ENCODE assay signal across 8 cellular contexts in the genomic region with DNA sequence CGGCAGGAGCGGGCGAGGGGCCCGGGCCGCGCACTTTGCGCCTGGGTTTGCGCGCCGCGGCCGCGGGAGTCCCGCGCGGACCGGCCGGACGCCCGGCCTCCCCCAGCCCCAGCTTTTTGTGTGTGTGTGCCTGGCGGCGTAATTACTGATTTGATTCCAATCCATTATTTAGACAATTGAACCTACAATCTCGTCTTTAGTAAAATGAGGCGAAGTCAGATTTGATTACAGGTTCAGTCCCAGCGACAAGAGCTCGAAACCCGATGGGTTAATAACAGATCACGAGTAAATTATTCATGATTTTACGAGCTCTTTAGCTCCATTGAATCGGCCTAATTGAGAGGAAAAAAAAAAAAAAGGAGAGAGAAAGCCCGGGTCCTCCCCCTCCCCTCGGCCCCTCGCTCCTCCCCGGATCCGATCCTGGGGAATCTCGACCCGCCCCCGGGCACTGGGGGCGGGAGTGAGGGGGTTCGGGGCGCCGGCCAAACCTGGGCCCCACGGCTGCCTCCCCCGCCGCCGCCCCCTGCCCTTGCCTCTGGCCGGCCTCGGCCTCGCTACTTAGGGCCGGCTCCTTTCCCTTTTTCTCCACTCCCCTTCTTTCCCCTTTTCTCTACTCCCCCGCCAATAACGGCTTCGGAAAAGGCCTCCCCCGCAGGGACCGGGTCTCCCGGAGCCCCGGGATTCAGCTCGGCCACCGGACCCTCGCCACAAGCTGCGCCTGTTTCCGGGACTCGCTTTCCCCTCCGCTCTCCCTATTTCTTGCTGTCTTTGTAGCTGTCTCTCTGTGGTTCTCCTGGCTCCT. TPM values are rescaled to one million over a fixed set of nuclear protein-coding genes. Genes with fewer than 3 reads are reported as not detected.
A peak's percentile ranks its signal among the peaks of the same experiment; 100 is the strongest.
DNase-seq lines count a peak whose midpoint lies in the region; ATAC-seq and TF ChIP-seq lines count a peak whose summit lies in the region.

No MANE protein-coding gene starts in this region.

- TF ChIP-seq CTCF in activated B cell treated with CpG ODN at 0.5 μM for 24 hours (IDR thresholded peaks at IDR 0.05), result no peak

- peak overlapping the region; percentile 61 for H3K27ac Mint-ChIP-seq in activated CD4-positive, alpha-beta memory T cell treated with anti-CD3 and anti-CD28 coated beads, Interleukin-2, amount 10 ng/mL, durations not matched to agents 7 days and 5 days
- H3K27ac Mint-ChIP-seq in activated CD4-positive, alpha-beta memory T cell treated with anti-CD3 and anti-CD28 coated beads for 36 hours, result no peak overlapping the region
- no peak overlapping the region for H3K27ac Mint-ChIP-seq in activated B cell treated with CpG ODN at 0.5 μM for 24 hours
- peak overlapping the region; percentile 95 for H3K27ac Mint-ChIP-seq in stimulated activated naive B cell treated with anti-CD40 and anti-IgM and Interleukin-4, amounts not matched to agents 10 μg/mL and 1 μg/mL and 100 μg/mL, for 72 hours

- H3K9me3 Mint-ChIP-seq in activated CD4-positive, alpha-beta memory T cell treated with anti-CD3 and anti-CD28 coated beads, Interleukin-2, amount 10 ng/mL, durations not matched to agents 7 days and 5 days, result no peaks in the 10 kb centered on the region
- H3K9me3 Mint-ChIP-seq in activated CD4-positive, alpha-beta memory T cell treated with anti-CD3 and anti-CD28 coated beads for 36 hours, result no peaks in the 10 kb centered on the region
- H3K9me3 Mint-ChIP-seq in activated B cell treated with CpG ODN at 0.5 μM for 24 hours, result peaks cover 3% of the 10 kb centered on the region
- peaks cover 0 to 4% of the 10 kb centered on the region in 2 donors for H3K9me3 Mint-ChIP-seq in stimulated activated naive B cell treated with anti-CD40 and anti-IgM and Interleukin-4, amounts not matched to agents 10 μg/mL and 1 μg/mL and 100 μg/mL, for 72 hours

- no peak overlapping the region for H3K9ac ChIP-seq in iPS-18a (ENCODE audit: low read length)

- POLR2A ChIA-PET in activated CD4-positive, alpha-beta memory T cell treated with anti-CD3 and anti-CD28 coated beads, Interleukin-2, amount 10 ng/mL, durations not matched to agents 7 days and 5 days (lab: Charles Lee), result interaction anchor here (1.8 kb wide), 1 partner anchor 11 kb away, joined by 3 read pairs; no protein-coding TSS in a partner anchor
- POLR2A ChIA-PET in activated CD4-positive, alpha-beta memory T cell treated with anti-CD3 and anti-CD28 coated beads for 36 hours (lab: Charles Lee), result no interaction called here
- POLR2A ChIA-PET in activated B cell treated with CpG ODN at 0.5 μM for 24 hours (lab: Charles Lee), result interaction anchor here (0.6 to 1.2 kb wide), 2 partner anchors 20 to 327 kb away, joined by 3 to 6 read pairs; no protein-coding TSS in a partner anchor

- H3K36me3 ChIP-seq in iPS-18a (ENCODE audit: control insufficient read depth, low read depth, low read length), result no peaks in the 10 kb centered on the region

- peak overlapping the region; percentile 55 for H3K4me3 ChIP-seq in iPS-18a (ENCODE audit: low read length)

- peaks cover 100% of the 10 kb centered on the region for H3K27me3 ChIP-seq in iPS-18a (ENCODE audit: control insufficient read depth, insufficient read depth, low read length)

- H3K9me3 ChIP-seq in iPS-18a (ENCODE audit: control insufficient read depth, low read depth, low read length), result no peaks in the 10 kb centered on the region

- DNase-seq in activated CD4-positive, alpha-beta memory T cell treated with anti-CD3 and anti-CD28 coated beads, Interleukin-2, amount 10 ng/mL, durations not matched to agents 7 days and 5 days, result no peak
- DNase-seq in activated CD4-positive, alpha-beta memory T cell treated with anti-CD3 and anti-CD28 coated beads for 36 hours, result no peak
- DNase-seq in activated B cell treated with CpG ODN at 0.5 μM for 24 hours (no peak), LoVo (ENCODE audit: low spot score) (no peak)
- no peak for DNase-seq in stimulated activated naive B cell treated with anti-CD40 and anti-IgM and Interleukin-4, amounts not matched to agents 10 μg/mL and 1 μg/mL and 100 μg/mL, for 72 hours
- no peak for DNase-seq in stimulated activated CD4-positive, alpha-beta T cell treated with anti-CD3 and anti-CD28 coated beads, Interleukin-2, amount 100 ng/mL, for 48 hours

- peaks cover 86% of the 10 kb centered on the region for H3K27me3 Mint-ChIP-seq in activated CD4-positive, alpha-beta memory T cell treated with anti-CD3 and anti-CD28 coated beads, Interleukin-2, amount 10 ng/mL, durations not matched to agents 7 days and 5 days
- peaks cover 82% of the 10 kb centered on the region for H3K27me3 Mint-ChIP-seq in activated CD4-positive, alpha-beta memory T cell treated with anti-CD3 and anti-CD28 coated beads for 36 hours
- peaks cover 71% of the 10 kb centered on the region for H3K27me3 Mint-ChIP-seq in activated B cell treated with CpG ODN at 0.5 μM for 24 hours
- H3K27me3 Mint-ChIP-seq in stimulated activated naive B cell treated with anti-CD40 and anti-IgM and Interleukin-4, amounts not matched to agents 10 μg/mL and 1 μg/mL and 100 μg/mL, for 72 hours, result peaks cover 71 to 82% of the 10 kb centered on the region in 2 donors

- peaks cover 31% of the 10 kb centered on the region for H3K4me1 ChIP-seq in iPS-18a (ENCODE audit: control insufficient read depth, low read depth, low read length)

- no peak for ATAC-seq in activated B cell treated with CpG ODN at 0.5 μM for 24 hours (ENCODE audit: low read depth)
- ATAC-seq in stimulated activated naive B cell treated with anti-CD40 and anti-IgM and Interleukin-4, amounts not matched to agents 10 μg/mL and 1 μg/mL and 100 μg/mL, for 72 hours (replicated peaks), result no peak
- no peak for ATAC-seq in GM18861 (IDR thresholded peaks at IDR 0.05; ENCODE audit: unreplicated experiment)

- peaks cover 6% of the 10 kb centered on the region for H3K36me3 Mint-ChIP-seq in activated CD4-positive, alpha-beta memory T cell treated with anti-CD3 and anti-CD28 coated beads, Interleukin-2, amount 10 ng/mL, durations not matched to agents 7 days and 5 days (ENCODE audit: low read depth)
- peaks cover 3% of the 10 kb centered on the region for H3K36me3 Mint-ChIP-seq in activated CD4-positive, alpha-beta memory T cell treated with anti-CD3 and anti-CD28 coated beads for 36 hours
- H3K36me3 Mint-ChIP-seq in activated B cell treated with CpG ODN at 0.5 μM for 24 hours (ENCODE audit: low read depth), result no peaks in the 10 kb centered on the region
- peaks cover 8 to 11% of the 10 kb centered on the region in 2 donors for H3K36me3 Mint-ChIP-seq in stimulated activated naive B cell treated with anti-CD40 and anti-IgM and Interleukin-4, amounts not matched to agents 10 μg/mL and 1 μg/mL and 100 μg/mL, for 72 hours

- H3K4me1 Mint-ChIP-seq in activated CD4-positive, alpha-beta memory T cell treated with anti-CD3 and anti-CD28 coated beads, Interleukin-2, amount 10 ng/mL, durations not matched to agents 7 days and 5 days, result peaks cover 18% of the 10 kb centered on the region
- H3K4me1 Mint-ChIP-seq in activated CD4-positive, alpha-beta memory T cell treated with anti-CD3 and anti-CD28 coated beads for 36 hours (ENCODE audit: low read depth), result peaks cover 30% of the 10 kb centered on the region
- H3K4me1 Mint-ChIP-seq in activated B cell treated with CpG ODN at 0.5 μM for 24 hours, result peaks cover 43% of the 10 kb centered on the region
- H3K4me1 Mint-ChIP-seq in stimulated activated naive B cell treated with anti-CD40 and anti-IgM and Interleukin-4, amounts not matched to agents 10 μg/mL and 1 μg/mL and 100 μg/mL, for 72 hours, result peaks cover 45 to 68% of the 10 kb centered on the region in 2 donors

- intact Hi-C loops in activated CD4-positive, alpha-beta memory T cell treated with anti-CD3 and anti-CD28 coated beads for 36 hours (cut with micrococcal nuclease), result loop anchor here (2.0 kb wide), 1 partner anchor 17 kb away; no protein-coding TSS in a partner anchor
- intact Hi-C loops in activated B cell treated with CpG ODN at 0.5 μM for 24 hours (cut with micrococcal nuclease), result no loop called here

- H3K27ac ChIP-seq in iPS-18a (ENCODE audit: low read length), result no peak overlapping the region

- CTCF ChIA-PET in activated CD4-positive, alpha-beta memory T cell treated with anti-CD3 and anti-CD28 coated beads, Interleukin-2, amount 10 ng/mL, durations not matched to agents 7 days and 5 days (lab: Charles Lee), result interaction anchor here (0.6 to 1.7 kb wide), 2 partner anchors 22 to 141 kb away, joined by 5 to 6 read pairs; no protein-coding TSS in a partner anchor
- CTCF ChIA-PET in activated CD4-positive, alpha-beta memory T cell treated with anti-CD3 and anti-CD28 coated beads for 36 hours (lab: Charles Lee), result interaction anchor here (2.6 kb wide), 1 partner anchor 23 kb away, joined by 10 read pairs; no protein-coding TSS in a partner anchor
- CTCF ChIA-PET in activated B cell treated with CpG ODN at 0.5 μM for 24 hours (lab: Charles Lee), result no interaction called here

- no peak overlapping the region for H3K4me3 Mint-ChIP-seq in activated CD4-positive, alpha-beta memory T cell treated with anti-CD3 and anti-CD28 coated beads, Interleukin-2, amount 10 ng/mL, durations not matched to agents 7 days and 5 days
- H3K4me3 Mint-ChIP-seq in activated CD4-positive, alpha-beta memory T cell treated with anti-CD3 and anti-CD28 coated beads for 36 hours, result no peak overlapping the region
- peak overlapping the region; percentile 55 for H3K4me3 Mint-ChIP-seq in activated B cell treated with CpG ODN at 0.5 μM for 24 hours
- H3K4me3 Mint-ChIP-seq in stimulated activated naive B cell treated with anti-CD40 and anti-IgM and Interleukin-4, amounts not matched to agents 10 μg/mL and 1 μg/mL and 100 μg/mL, for 72 hours, result peak overlapping the region; percentile 75 to 81

RNA-seq across cellular contexts. Expression of a gene that starts 6.6 kb away (rescaled TPM):
- not detected for total RNA-seq in activated CD4-positive, alpha-beta memory T cell treated with anti-CD3 and anti-CD28 coated beads, Interleukin-2, amount 10 ng/mL, durations not matched to agents 7 days and 5 days
- not detected for total RNA-seq in activated CD4-positive, alpha-beta memory T cell treated with anti-CD3 and anti-CD28 coated beads for 36 hours
- total RNA-seq in activated B cell treated with CpG ODN at 0.5 μM for 24 hours, result not detected in 2 replicates

Comparison
In these comparisons a context has a peak if more than half of its experiments do, and no peak if none do; other contexts are left out.
1. H3K27ac Mint-ChIP-seq: peak in activated CD4-positive, alpha-beta memory T cell treated with anti-CD3 and anti-CD28 coated beads, Interleukin-2, amount 10 ng/mL, durations not matched to agents 7 days and 5 days (single experiment) and stimulated activated naive B cell treated with anti-CD40 and anti-IgM and Interleukin-4, amounts not matched to agents 10 μg/mL and 1 μg/mL and 100 μg/mL, for 72 hours (single experiment); none in activated CD4-positive, alpha-beta memory T cell treated with anti-CD3 and anti-CD28 coated beads for 36 hours (single experiment) and activated B cell treated with CpG ODN at 0.5 μM for 24 hours (single experiment).
2. H3K4me3 Mint-ChIP-seq: peak in activated B cell treated with CpG ODN at 0.5 μM for 24 hours (single experiment) and stimulated activated naive B cell treated with anti-CD40 and anti-IgM and Interleukin-4, amounts not matched to agents 10 μg/mL and 1 μg/mL and 100 μg/mL, for 72 hours (2 of 2); none in activated CD4-positive, alpha-beta memory T cell treated with anti-CD3 and anti-CD28 coated beads, Interleukin-2, amount 10 ng/mL, durations not matched to agents 7 days and 5 days (single experiment) and activated CD4-positive, alpha-beta memory T cell treated with anti-CD3 and anti-CD28 coated beads for 36 hours (single experiment).